ENCODE assay signal across 8 cellular contexts in genomic region chr2:128736689-128737545, GRCh38.
DNase-seq lines count a peak whose midpoint lies in the region; ATAC-seq and TF ChIP-seq lines count a peak whose summit lies in the region.

No MANE protein-coding gene starts in this region.

- TF ChIP-seq POLR2A in suprapubic skin (IDR thresholded peaks at IDR 0.05), result no peak

- H3K4me1 ChIP-seq in OCI-LY3 (ENCODE audit: low read length) (peaks cover 7% of the 10 kb centered on the region; the same call in 1 of the 2 replicates), neuronal stem cell (ENCODE audit: control insufficient read depth in 2 of 2, insufficient read depth in 1 of 2, low read depth in 1 of 2, low read length in 2 of 2) (peaks cover 3 to 4% of the 10 kb centered on the region in 2 donors), suprapubic skin (peaks cover 37% of the 10 kb centered on the region)

- H3K23ac ChIP-seq in neuronal stem cell (ENCODE audit: low read depth, low read length, poor library complexity), result peak overlapping the region; percentile 94

- no peaks in the 10 kb centered on the region for H3K9me3 Mint-ChIP-seq in activated T-helper 17 cell treated with anti-CD3 and anti-CD28 coated beads, Interleukin-2, amount 50 U/mL, for 72 hours

- H3K36me3 ChIP-seq in OCI-LY3 (replicated peaks; ENCODE audit: low read depth, low read length), result no peaks in the 10 kb centered on the region
- H3K36me3 ChIP-seq in neuronal stem cell (replicated peaks in 1 of 2; ENCODE audit: control insufficient read depth in 2 of 2, insufficient read depth in 2 of 2, low read length in 2 of 2), result no peaks in the 10 kb centered on the region
- H3K36me3 ChIP-seq in suprapubic skin, result no peaks in the 10 kb centered on the region

- peak overlapping the region; percentile 93 for H2AK5ac ChIP-seq in neuronal stem cell (ENCODE audit: low read depth, low read length)

- WGBS in neuronal stem cell (ENCODE audit: extremely low coverage in 2 of 2, insufficient read length in 2 of 2, insufficient replicate concordance in 1 of 2), 2 donors, result no CpG with 5 or more reads among the region's 71 CpGs
- WGBS in suprapubic skin, result 50% methylated on average over 35 of the region's 71 CpGs

- peak overlapping the region; percentile 26 for H2BK5ac ChIP-seq in neuronal stem cell (ENCODE audit: low read length)

- H4K20me1 ChIP-seq in OCI-LY3 (ENCODE audit: insufficient read depth, low read length), result no peaks in the 10 kb centered on the region

- peak overlapping the region; percentile 43 for H4K8ac ChIP-seq in neuronal stem cell (ENCODE audit: low read depth, low read length)

- H3K36me3 Mint-ChIP-seq in activated T-helper 17 cell treated with anti-CD3 and anti-CD28 coated beads, Interleukin-2, amount 50 U/mL, for 72 hours (ENCODE audit: low read depth), result no peaks in the 10 kb centered on the region

- peak; percentile 80 for DNase-seq in activated effector memory CD4-positive, alpha-beta T cell treated with anti-CD3 and anti-CD28 coated beads, Interleukin-2, amount 50 U/mL, for 16 hours
- DNase-seq in activated effector memory CD4-positive, alpha-beta T cell treated with Interleukin-2 at 50 U/mL for 16 hours, result no peak
- DNase-seq in foreskin melanocyte (peak; percentile 44), neuronal stem cell (ENCODE audit: low spot score) (peak; percentile 77), suprapubic skin (ENCODE audit: low spot score in 2 of 2) (peak; percentile 85 to 89)

- peaks cover 27% of the 10 kb centered on the region for H3K27me3 ChIP-seq in OCI-LY3 (ENCODE audit: low read depth, low read length)
- no peaks in the 10 kb centered on the region for H3K27me3 ChIP-seq in neuronal stem cell (ENCODE audit: control insufficient read depth in 3 of 3, insufficient read depth in 3 of 3, low read depth in 1 of 3, low read length in 3 of 3)
- no peaks in the 10 kb centered on the region for H3K27me3 ChIP-seq in suprapubic skin

- H3K27ac Mint-ChIP-seq in activated T-helper 17 cell treated with anti-CD3 and anti-CD28 coated beads, Interleukin-2, amount 50 U/mL, for 72 hours, result no peak overlapping the region

- H3K4me3 Mint-ChIP-seq in activated T-helper 17 cell treated with anti-CD3 and anti-CD28 coated beads, Interleukin-2, amount 50 U/mL, for 72 hours, result peak overlapping the region; percentile 36

- no peak for TF ChIP-seq EP300 in suprapubic skin (IDR thresholded peaks at IDR 0.05)

- peaks cover 7% of the 10 kb centered on the region for H3K27me3 Mint-ChIP-seq in activated T-helper 17 cell treated with anti-CD3 and anti-CD28 coated beads, Interleukin-2, amount 50 U/mL, for 72 hours

- no peaks in the 10 kb centered on the region for H3K79me2 ChIP-seq in OCI-LY3 (ENCODE audit: low read length)

- H3K9ac ChIP-seq in OCI-LY3 (ENCODE audit: low read length), result no peak overlapping the region
- no peak overlapping the region for H3K9ac ChIP-seq in neuronal stem cell (ENCODE audit: low read depth, low read length, poor library complexity)

- peak overlapping the region; percentile 84 for H2AFZ ChIP-seq in OCI-LY3 (ENCODE audit: low read depth, low read length)
- H2AFZ ChIP-seq in neuronal stem cell (ENCODE audit: low read length), result peak overlapping the region; percentile 80

- peak overlapping the region; percentile 50 for H3K14ac ChIP-seq in neuronal stem cell (ENCODE audit: low read length)

- no peak overlapping the region for H4K91ac ChIP-seq in neuronal stem cell (ENCODE audit: low read depth, low read length, poor library complexity)

- H3K18ac ChIP-seq in neuronal stem cell (ENCODE audit: low read length), result peak overlapping the region; percentile 80

- H2BK15ac ChIP-seq in neuronal stem cell (ENCODE audit: low read length), result peak overlapping the region; percentile 79

- no peaks in the 10 kb centered on the region for H3K79me1 ChIP-seq in neuronal stem cell (ENCODE audit: low read depth, low read length)

- H3K4me3 ChIP-seq in OCI-LY3 (ENCODE audit: low read length) (peak overlapping the region; percentile 67), neuronal stem cell (ENCODE audit: low read length in 2 of 2) (peak overlapping the region in 1 of 2 donors; percentile 4), suprapubic skin (peak overlapping the region; percentile 40)

- no peaks in the 10 kb centered on the region for H3K4me1 Mint-ChIP-seq in activated T-helper 17 cell treated with anti-CD3 and anti-CD28 coated beads, Interleukin-2, amount 50 U/mL, for 72 hours

- H3K4ac ChIP-seq in neuronal stem cell (ENCODE audit: low read length), result peak overlapping the region; percentile 86

- H3K9me3 ChIP-seq in OCI-LY3 (ENCODE audit: insufficient read depth, low read length) (no peaks in the 10 kb centered on the region), neuronal stem cell (replicated peaks in 1 of 2; ENCODE audit: control insufficient read depth in 2 of 2, insufficient read depth in 1 of 2, low read depth in 1 of 2, low read length in 2 of 2) (peaks cover 1 to 5% of the 10 kb centered on the region in 2 donors), suprapubic skin (no peaks in the 10 kb centered on the region)

- H3K4me2 ChIP-seq in OCI-LY3 (ENCODE audit: low read length) (peak overlapping the region; percentile 74), neuronal stem cell (ENCODE audit: insufficient read depth, low read length, poor library complexity, severe bottlenecking) (no peak overlapping the region)

- peak; percentile 91 for TF ChIP-seq CTCF in OCI-LY3 (IDR thresholded peaks at IDR 0.05; ENCODE audit: low read depth, low read length)
- peak in 1 of 2 donors; percentile 88 for TF ChIP-seq CTCF in suprapubic skin (IDR thresholded peaks at IDR 0.05)

- peak; percentile 54 for ATAC-seq in HG03159 (IDR thresholded peaks at IDR 0.05; ENCODE audit: unreplicated experiment)
- peak; percentile 43 for ATAC-seq in activated T-helper 17 cell treated with anti-CD3 and anti-CD28 coated beads, Interleukin-2, amount 50 U/mL, for 72 hours (replicated peaks)

- no peak overlapping the region for H3K27ac ChIP-seq in OCI-LY3 (ENCODE audit: low read length)
- no peak overlapping the region for H3K27ac ChIP-seq in neuronal stem cell (replicated peaks; ENCODE audit: low read length)
- no peak overlapping the region for H3K27ac ChIP-seq in suprapubic skin

- H2BK120ac ChIP-seq in neuronal stem cell (ENCODE audit: low read depth, low read length), result no peak overlapping the region

- peak overlapping the region; percentile 66 for H2BK12ac ChIP-seq in neuronal stem cell (ENCODE audit: low read length)
